Comparison of ENCODE assay signal across 1 cellular context in the genomic region with DNA sequence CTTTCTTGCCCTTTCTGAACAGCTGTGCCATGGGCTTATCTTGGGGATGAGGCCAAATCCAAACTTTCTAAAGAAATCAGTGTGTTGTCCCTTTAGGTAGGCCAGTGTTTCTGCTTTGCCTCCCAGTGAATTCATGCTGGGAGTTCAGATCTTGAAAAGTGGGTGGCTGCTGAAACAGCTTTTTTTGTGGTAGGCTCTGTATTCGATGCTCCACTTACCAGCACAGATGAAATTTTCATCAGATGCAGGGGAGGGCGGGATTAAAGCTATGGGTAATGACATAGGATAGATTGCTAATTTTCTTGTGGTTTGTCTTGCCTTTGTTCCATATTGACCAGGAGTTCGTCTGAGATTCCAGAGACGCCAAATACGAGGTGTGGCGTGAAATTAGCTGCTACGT.
TF ChIP-seq lines count a peak whose summit lies in the region.

No MANE protein-coding gene starts in this region.

TF ChIP-seq in A549, 52 proteins besides CTCF, POLR2A, EP300 and RAD21 (continued from another document):
- TF ChIP-seq, protein P1, sequence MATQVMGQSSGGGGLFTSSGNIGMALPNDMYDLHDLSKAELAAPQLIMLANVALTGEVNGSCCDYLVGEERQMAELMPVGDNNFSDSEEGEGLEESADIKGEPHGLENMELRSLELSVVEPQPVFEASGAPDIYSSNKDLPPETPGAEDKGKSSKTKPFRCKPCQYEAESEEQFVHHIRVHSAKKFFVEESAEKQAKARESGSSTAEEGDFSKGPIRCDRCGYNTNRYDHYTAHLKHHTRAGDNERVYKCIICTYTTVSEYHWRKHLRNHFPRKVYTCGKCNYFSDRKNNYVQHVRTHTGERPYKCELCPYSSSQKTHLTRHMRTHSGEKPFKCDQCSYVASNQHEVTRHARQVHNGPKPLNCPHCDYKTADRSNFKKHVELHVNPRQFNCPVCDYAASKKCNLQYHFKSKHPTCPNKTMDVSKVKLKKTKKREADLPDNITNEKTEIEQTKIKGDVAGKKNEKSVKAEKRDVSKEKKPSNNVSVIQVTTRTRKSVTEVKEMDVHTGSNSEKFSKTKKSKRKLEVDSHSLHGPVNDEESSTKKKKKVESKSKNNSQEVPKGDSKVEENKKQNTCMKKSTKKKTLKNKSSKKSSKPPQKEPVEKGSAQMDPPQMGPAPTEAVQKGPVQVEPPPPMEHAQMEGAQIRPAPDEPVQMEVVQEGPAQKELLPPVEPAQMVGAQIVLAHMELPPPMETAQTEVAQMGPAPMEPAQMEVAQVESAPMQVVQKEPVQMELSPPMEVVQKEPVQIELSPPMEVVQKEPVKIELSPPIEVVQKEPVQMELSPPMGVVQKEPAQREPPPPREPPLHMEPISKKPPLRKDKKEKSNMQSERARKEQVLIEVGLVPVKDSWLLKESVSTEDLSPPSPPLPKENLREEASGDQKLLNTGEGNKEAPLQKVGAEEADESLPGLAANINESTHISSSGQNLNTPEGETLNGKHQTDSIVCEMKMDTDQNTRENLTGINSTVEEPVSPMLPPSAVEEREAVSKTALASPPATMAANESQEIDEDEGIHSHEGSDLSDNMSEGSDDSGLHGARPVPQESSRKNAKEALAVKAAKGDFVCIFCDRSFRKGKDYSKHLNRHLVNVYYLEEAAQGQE (IDR thresholded peaks at IDR 0.05): no peak
- TF ChIP-seq TP53 (CRISPR knock-in tag; IDR thresholded peaks at IDR 0.05): no peak
- no peak for TF ChIP-seq RNF2 (IDR thresholded peaks at IDR 0.05; ENCODE audit: borderline replicate concordance, low read depth)
- TF ChIP-seq, protein P2, sequence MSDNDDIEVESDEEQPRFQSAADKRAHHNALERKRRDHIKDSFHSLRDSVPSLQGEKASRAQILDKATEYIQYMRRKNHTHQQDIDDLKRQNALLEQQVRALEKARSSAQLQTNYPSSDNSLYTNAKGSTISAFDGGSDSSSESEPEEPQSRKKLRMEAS (IDR thresholded peaks at IDR 0.05): no peak
- no peak for TF ChIP-seq CHD2 (IDR thresholded peaks at IDR 0.05; ENCODE audit: low read length, partially characterized antibody)
- no peak for TF ChIP-seq SMC3 (IDR thresholded peaks at IDR 0.05)
- no peak for TF ChIP-seq SREBF2 (IDR thresholded peaks at IDR 0.05)
- no peak for TF ChIP-seq FOSL2 (IDR thresholded peaks at IDR 0.05)
- TF ChIP-seq FOSL2 (CRISPR knock-in tag; IDR thresholded peaks at IDR 0.05): no peak
